In genomic region chr13:113485545-113485944, GRCh38 we compare ENCODE assay signal across 19 cellular contexts. TPM values are rescaled to one million over a fixed set of nuclear protein-coding genes. Genes with fewer than 3 reads are reported as not detected.
DNase-seq lines count a peak whose midpoint lies in the region; ATAC-seq and TF ChIP-seq lines count a peak whose summit lies in the region.
"Had no signal": no experiment of that assay in that cellular context is flagged by ENCODE, and none has a peak within 500 bp of the region (broad histone marks: within the 10 kb centered on the region; RNA-seq: fewer than 3 reads in every experiment).

No MANE protein-coding gene starts in this region.

- intact Hi-C loops in Right ventricle myocardium superior (cut with DNase I): no loop called here
- intact Hi-C loops in left cardiac atrium (cut with DNase I): loop anchor here in 1 of 2 donors (5.0 kb wide), 1 partner anchor 33 kb away; the partner anchor contains the start of gene ADPRHL1
- intact Hi-C loops in left ventricle myocardium inferior (cut with micrococcal nuclease): no loop called here

- H3K18ac ChIP-seq in neuronal stem cell (ENCODE audit: low read length): peak overlapping the region; percentile 42

- H2AFZ ChIP-seq in neuronal stem cell (ENCODE audit: low read length): no peak overlapping the region

- no peaks in the 10 kb centered on the region for H3K79me1 ChIP-seq in neuronal stem cell (ENCODE audit: low read depth, low read length)

- H2BK120ac ChIP-seq in neuronal stem cell (ENCODE audit: low read depth, low read length): no peak overlapping the region

- H3K14ac ChIP-seq in neuronal stem cell (ENCODE audit: low read length): no peak overlapping the region

- H2BK5ac ChIP-seq in neuronal stem cell (ENCODE audit: low read length): no peak overlapping the region

- H3K9me3 ChIP-seq in left ventricle myocardium inferior (replicated peaks): no peaks in the 10 kb centered on the region
- no peaks in the 10 kb centered on the region for H3K9me3 ChIP-seq in neuronal stem cell (replicated peaks in 1 of 2; ENCODE audit: control insufficient read depth in 2 of 2, insufficient read depth in 1 of 2, low read depth in 1 of 2, low read length in 2 of 2)
- H3K9me3 ChIP-seq: Caco-2, SJCRH30 had no signal

- H3K4me2 ChIP-seq in neuronal stem cell (ENCODE audit: insufficient read depth, low read length, poor library complexity, severe bottlenecking): no peak overlapping the region

- H3K36me3 ChIP-seq in left ventricle myocardium inferior (peaks cover 3% of the 10 kb centered on the region), neuronal stem cell (replicated peaks in 1 of 2; ENCODE audit: control insufficient read depth in 2 of 2, insufficient read depth in 2 of 2, low read length in 2 of 2) (peaks cover 2 to 40% of the 10 kb centered on the region in 2 donors)

- H4K8ac ChIP-seq in neuronal stem cell (ENCODE audit: low read depth, low read length): no peak overlapping the region

- no peak overlapping the region for H2AK5ac ChIP-seq in neuronal stem cell (ENCODE audit: low read depth, low read length)

- H3K27ac ChIP-seq in left ventricle myocardium inferior (replicated peaks): peak overlapping the region; percentile 95
- H3K27ac ChIP-seq in neuronal stem cell (replicated peaks; ENCODE audit: low read length): no peak overlapping the region
- H3K27ac ChIP-seq: RWPE1, SJCRH30 had no signal

- no peak overlapping the region for H2BK15ac ChIP-seq in neuronal stem cell (ENCODE audit: low read length)

- no CpG with 5 or more reads among the region's 13 CpGs for WGBS in neuronal stem cell (ENCODE audit: extremely low coverage in 2 of 2, insufficient read length in 2 of 2, insufficient replicate concordance in 1 of 2), 2 donors

- no peak overlapping the region for H4K91ac ChIP-seq in neuronal stem cell (ENCODE audit: low read depth, low read length, poor library complexity)

- peak overlapping the region; percentile 59 for H3K4me3 ChIP-seq in left ventricle myocardium inferior
- H3K4me3 ChIP-seq in neuronal stem cell (ENCODE audit: low read length in 2 of 2): no peak overlapping the region
- H3K4me3 ChIP-seq: SJCRH30 had no signal

- no peak overlapping the region for H3K23ac ChIP-seq in neuronal stem cell (ENCODE audit: low read depth, low read length, poor library complexity)

- TF ChIP-seq CTCF in left ventricle myocardium inferior (IDR thresholded peaks at IDR 0.05; ENCODE audit: borderline replicate concordance): no peak

- ATAC-seq in Right ventricle myocardium superior (ENCODE audit: poor library complexity) (peak; percentile 42), left cardiac atrium (no peak), GM18861 (IDR thresholded peaks at IDR 0.05; ENCODE audit: unreplicated experiment) (no peak), GM21381 (IDR thresholded peaks at IDR 0.05; ENCODE audit: unreplicated experiment) (no peak)
- ATAC-seq: PC-3 had no signal

- no peak for DNase-seq in Right ventricle myocardium superior
- DNase-seq in left cardiac atrium: no peak
- DNase-seq in left ventricle myocardium inferior: no peak
- DNase-seq in neuronal stem cell (ENCODE audit: low spot score): no peak
- no peak for DNase-seq in NCI-H2107 treated with DMSO at 0.1 percent for 48 hours (lab: John Stamatoyannopoulos, UW; ENCODE audit: unreplicated experiment)
- DNase-seq in NCI-H1048 (lab: John Stamatoyannopoulos, UW): no peak
- DNase-seq: Caco-2; CD4-positive, alpha-beta T cell; HCEC 1CT; NCI-H1105 treated with DMSO at 0.1 percent for 48 hours; NCI-H1694; NCI-H2107; NCI-H226; NCI-H524; PC-3; SJCRH30 had no signal

- H3K27me3 ChIP-seq in left ventricle myocardium inferior (ENCODE audit: low read depth) (no peaks in the 10 kb centered on the region), neuronal stem cell (ENCODE audit: control insufficient read depth in 3 of 3, insufficient read depth in 3 of 3, low read depth in 1 of 3, low read length in 3 of 3) (no peaks in the 10 kb centered on the region)
- H3K27me3 ChIP-seq: SJCRH30 had no signal

- H3K4me1 ChIP-seq in left ventricle myocardium inferior (peaks cover 76% of the 10 kb centered on the region), neuronal stem cell (ENCODE audit: control insufficient read depth in 2 of 2, insufficient read depth in 1 of 2, low read depth in 1 of 2, low read length in 2 of 2) (peaks cover 7 to 18% of the 10 kb centered on the region in 2 donors)

- H2BK12ac ChIP-seq in neuronal stem cell (ENCODE audit: low read length): no peak overlapping the region

- no peak overlapping the region for H3K4ac ChIP-seq in neuronal stem cell (ENCODE audit: low read length)

- no peak overlapping the region for H3K9ac ChIP-seq in neuronal stem cell (ENCODE audit: low read depth, low read length, poor library complexity)

RNA-seq across cellular contexts. Expression of gene DCUN1D2, which starts 5.0 kb away (rescaled TPM):
- total RNA-seq in Right ventricle myocardium superior: 196 TPM
- 10 to 100 TPM; 81.1 to 94.3 TPM for total RNA-seq in left cardiac atrium
- total RNA-seq in left ventricle myocardium inferior: 196 TPM
- 21.3 TPM for polyA plus RNA-seq in neuronal stem cell (2013, experiment 1 of 2)
- 22.2 TPM for polyA plus RNA-seq in neuronal stem cell (2013, experiment 2 of 2)

RNA-seq across cellular contexts. Expression of gene ADPRHL1, which starts 32.3 kb away (rescaled TPM):
- total RNA-seq in Right ventricle myocardium superior (506 TPM), left cardiac atrium (100 to 1,000 TPM; 241 to 245 TPM), left ventricle myocardium inferior (484 TPM)
- 0.47 TPM for polyA plus RNA-seq in neuronal stem cell (2013, experiment 1 of 2)
- 0.40 TPM for polyA plus RNA-seq in neuronal stem cell (2013, experiment 2 of 2)
